Comparison of ENCODE assay signal across 13 cellular contexts in the genomic region with DNA sequence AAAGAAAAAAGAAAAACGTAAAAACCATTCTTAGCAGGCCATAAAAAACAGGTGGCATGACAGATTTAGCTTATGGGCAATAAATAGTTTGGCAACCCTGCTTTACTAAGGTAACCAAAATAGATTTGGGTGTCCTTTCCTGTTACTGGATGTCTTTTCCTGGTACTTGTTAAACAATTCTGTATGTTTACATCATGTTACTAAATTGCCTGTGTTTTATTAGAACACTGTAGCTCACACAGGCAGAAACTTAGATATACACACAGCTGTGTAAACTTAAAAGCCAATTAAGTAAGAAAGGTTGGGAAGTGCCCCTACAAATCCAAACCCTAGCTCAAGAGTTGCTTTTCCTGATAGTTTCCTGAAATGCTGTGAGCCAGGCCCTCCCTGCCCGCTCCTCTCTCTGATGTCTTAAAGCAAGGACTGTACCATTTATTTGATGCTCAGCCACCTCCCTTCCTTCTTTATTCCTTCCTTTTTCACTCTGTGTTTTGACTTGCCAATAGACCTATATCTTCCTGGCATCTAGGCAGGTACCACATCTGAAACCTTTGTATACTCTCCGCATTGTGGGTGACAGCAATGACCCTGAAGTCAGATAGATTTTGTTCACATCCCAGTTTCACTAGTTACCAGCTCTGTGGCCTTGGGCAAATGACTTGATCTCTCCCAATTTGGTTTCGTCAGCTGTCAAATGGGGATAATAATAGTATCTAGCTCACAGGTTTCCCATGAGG.
DNase-seq lines count a peak whose midpoint lies in the region; ATAC-seq and TF ChIP-seq lines count a peak whose summit lies in the region.
"Had no signal": no experiment of that assay in that cellular context is flagged by ENCODE, and none has a peak within 500 bp of the region (broad histone marks: within the 10 kb centered on the region; RNA-seq: fewer than 3 reads in every experiment).

No MANE protein-coding gene starts in this region.

- H3K36me3 ChIP-seq in neutrophil: no peaks in the 10 kb centered on the region
- H3K36me3 ChIP-seq: MG63 had no signal

- peaks cover 51 to 59% of the 10 kb centered on the region in 2 experiments for H3K4me1 ChIP-seq in neutrophil (ENCODE audit: control insufficient read depth in 1 of 2, insufficient read depth in 1 of 2, low read depth in 1 of 2, low read length in 1 of 2)

- H3K27ac ChIP-seq in neutrophil: peak overlapping the region; percentile 69

- H3K27me3 ChIP-seq in neutrophil: no peaks in the 10 kb centered on the region
- H3K27me3 ChIP-seq: MG63 had no signal

- TF ChIP-seq CTCF in neutrophil (IDR thresholded peaks at IDR 0.05): no peak

- no peaks in the 10 kb centered on the region for H3K9me3 ChIP-seq in neutrophil
- H3K9me3 ChIP-seq: MG63 had no signal

- H3K4me3 ChIP-seq in neutrophil (ENCODE audit: low read depth in 1 of 2, low read length in 1 of 2): no peak overlapping the region
- H3K4me3 ChIP-seq: MG63 had no signal

- DNase-seq in DMS53 treated with DMSO at 0.1 percent for 48 hours (lab: John Stamatoyannopoulos, UW; ENCODE audit: unreplicated experiment) (peak; percentile 32), NCI-H1105 treated with DMSO at 0.1 percent for 48 hours (lab: John Stamatoyannopoulos, UW) (peak; percentile 71), SHP77 treated with DMSO at 0.1 percent for 48 hours (lab: John Stamatoyannopoulos, UW) (peak; percentile 56), cerebellar nuclear complex (lab: John Stamatoyannopoulos, UW) (no peak), putamen (ENCODE audit: low spot score) (no peak)
- DNase-seq: activated naive CD4-positive, alpha-beta T cell treated with Interleukin-2 at 50 U/mL for 16 hours; CD8-positive, alpha-beta T cell; left cardiac atrium; MG63; NCI-H524; T-cell had no signal

- ATAC-seq in HG02588 (IDR thresholded peaks at IDR 0.05; ENCODE audit: unreplicated experiment): no peak
- ATAC-seq: CD8-positive, alpha-beta T cell; left cardiac atrium; T-cell had no signal

Comparison
In these comparisons a context has a peak if more than half of its experiments do, and no peak if none do; other contexts are left out.
1. DNase-seq: peak in DMS53 treated with DMSO at 0.1 percent for 48 hours (single experiment), NCI-H1105 treated with DMSO at 0.1 percent for 48 hours (single experiment) and SHP77 treated with DMSO at 0.1 percent for 48 hours (single experiment); none in cerebellar nuclear complex (0 of 2) and putamen (single experiment).